In the genomic region with DNA sequence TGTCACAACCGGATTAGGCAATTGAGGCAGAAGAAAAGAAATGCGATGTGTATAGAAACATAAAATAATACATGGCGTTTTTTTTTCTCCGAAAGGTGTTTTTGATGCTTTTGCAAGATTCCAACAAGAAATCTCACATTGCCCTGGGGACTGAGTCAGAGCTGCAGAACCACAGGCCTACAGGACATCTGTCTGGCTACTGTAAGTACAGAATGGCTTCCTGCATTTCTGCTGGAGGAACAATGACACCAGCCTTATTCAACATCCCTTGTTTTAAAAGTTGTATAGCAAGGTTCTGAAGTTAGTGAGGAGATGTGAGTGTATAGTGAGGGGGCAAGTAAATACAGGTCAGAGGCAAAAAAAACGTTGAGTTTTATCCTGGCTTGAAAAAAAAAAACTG, we compare ENCODE assay signal across 19 cellular contexts.
DNase-seq lines count a peak whose midpoint lies in the region; TF ChIP-seq lines count a peak whose summit lies in the region.
"Had no signal": no experiment of that assay in that cellular context is flagged by ENCODE, and none has a peak within 500 bp of the region (broad histone marks: within the 10 kb centered on the region; RNA-seq: fewer than 3 reads in every experiment).

No MANE protein-coding gene starts in this region.

- H4K8ac ChIP-seq in mesenchymal stem cell (ENCODE audit: low read length) = no peak overlapping the region

- H2BK120ac ChIP-seq in mesenchymal stem cell (ENCODE audit: low read depth, low read length) = no peak overlapping the region

- H3K36me3 ChIP-seq in BLaER1 treated with 17β-estradiol and CSF1 and Interleukin-3, amounts not matched to agents 10 nM and 100 nM = no peaks in the 10 kb centered on the region
- H3K36me3 ChIP-seq in mesenchymal stem cell (ENCODE audit: control insufficient read depth in 1 of 2, insufficient read depth in 2 of 2, low read depth in 1 of 2, low read length in 2 of 2) = no peaks in the 10 kb centered on the region
- H3K36me3 ChIP-seq in SK-N-SH (replicated peaks in 1 of 2; ENCODE audit: control insufficient read depth in 1 of 2, insufficient read depth in 2 of 2, low read length in 1 of 2) = no peaks in the 10 kb centered on the region
- no peaks in the 10 kb centered on the region for H3K36me3 ChIP-seq in H7 (replicated peaks; ENCODE audit: control insufficient read depth, insufficient read depth, low read length)
- H3K36me3 ChIP-seq: ascending aorta, left ventricle myocardium inferior, uterus had no signal

- no peaks in the 10 kb centered on the region for H3K79me2 ChIP-seq in SK-N-SH (ENCODE audit: insufficient read depth)
- H3K79me2 ChIP-seq: hepatocyte had no signal

- H2AK5ac ChIP-seq in mesenchymal stem cell (ENCODE audit: low read length, severe bottlenecking) = no peak overlapping the region

- 91% methylated on average over 4 of the region's 5 CpGs for WGBS in mesenchymal stem cell
- 9% methylated on average over 5 of the region's 5 CpGs for WGBS in SK-N-SH (ENCODE audit: low lambda C conversion rate)

- no peak overlapping the region for H2BK5ac ChIP-seq in mesenchymal stem cell (ENCODE audit: low read depth, low read length, poor library complexity, severe bottlenecking)

- TF ChIP-seq RAD21 in SK-N-SH (IDR thresholded peaks at IDR 0.05; ENCODE audit: low read length) = no peak

- H4K91ac ChIP-seq in mesenchymal stem cell (ENCODE audit: low read length) = no peak overlapping the region

- no peak overlapping the region for H2BK12ac ChIP-seq in mesenchymal stem cell (ENCODE audit: low read length in 2 of 2)

- H3K23ac ChIP-seq in mesenchymal stem cell (ENCODE audit: low read length in 2 of 2) = no peak overlapping the region

- in situ Hi-C loops in astrocyte of the spinal cord (cut with HindIII; ENCODE audit: low sequenced_read_pairs) = no loop called here

- no peak overlapping the region for H3K4me3 ChIP-seq in BLaER1 treated with 17β-estradiol and CSF1 and Interleukin-3, amounts not matched to agents 10 nM and 100 nM
- H3K4me3 ChIP-seq in astrocyte of the spinal cord (ENCODE audit: low read depth, low read length) = no peak overlapping the region
- H3K4me3 ChIP-seq in mesenchymal stem cell (ENCODE audit: insufficient read depth in 1 of 2, low read depth in 1 of 2, low read length in 2 of 2) = no peak overlapping the region
- H3K4me3 ChIP-seq in SK-N-SH (ENCODE audit: low read depth in 2 of 2, low read length in 1 of 2) = no peak overlapping the region
- H3K4me3 ChIP-seq in H7 (ENCODE audit: insufficient read depth, low read depth, low read length) = no peak overlapping the region
- H3K4me3 ChIP-seq: ascending aorta, hepatocyte, left ventricle myocardium inferior, spleen, uterus had no signal

- H2AFZ ChIP-seq in mesenchymal stem cell (ENCODE audit: low read depth, low read length) (no peak overlapping the region), SK-N-SH (ENCODE audit: low read depth) (no peak overlapping the region)
- H2AFZ ChIP-seq: hepatocyte had no signal

- H3K27me3 ChIP-seq in BLaER1 treated with 17β-estradiol and CSF1 and Interleukin-3, amounts not matched to agents 10 nM and 100 nM = no peaks in the 10 kb centered on the region
- no peaks in the 10 kb centered on the region for H3K27me3 ChIP-seq in mesenchymal stem cell (ENCODE audit: control insufficient read depth in 1 of 2, insufficient read depth in 1 of 2, low read length in 2 of 2)
- H3K27me3 ChIP-seq in SK-N-SH (ENCODE audit: insufficient read depth) = no peaks in the 10 kb centered on the region
- H3K27me3 ChIP-seq in H7 (ENCODE audit: control insufficient read depth, insufficient read depth, low read length) = no peaks in the 10 kb centered on the region
- H3K27me3 ChIP-seq: ascending aorta, hepatocyte, spleen, uterus had no signal

- CTCF ChIA-PET in SK-N-SH (lab: Yijun Ruan, JAX) = no interaction called here

- no peak for TF ChIP-seq EP300 in SK-N-SH (IDR thresholded peaks at IDR 0.05; ENCODE audit: borderline replicate concordance in 1 of 2, low read depth in 1 of 2, low read length in 1 of 2)

- H3K18ac ChIP-seq in mesenchymal stem cell (ENCODE audit: low read depth in 1 of 2, low read length in 2 of 2) = no peak overlapping the region

- H3K4me1 ChIP-seq in BLaER1 treated with 17β-estradiol and CSF1 and Interleukin-3, amounts not matched to agents 10 nM and 100 nM = peaks cover 8 to 27% (median 22%) of the 10 kb centered on the region in 10 experiments
- H3K4me1 ChIP-seq in mesenchymal stem cell (ENCODE audit: control insufficient read depth, insufficient read depth, low read depth, low read length) (peaks cover 6% of the 10 kb centered on the region), SK-N-SH (ENCODE audit: control insufficient read depth in 1 of 2, insufficient read depth in 2 of 2, low read depth in 1 of 2, low read length in 1 of 2) (no peaks in the 10 kb centered on the region)
- H3K4me1 ChIP-seq: ascending aorta, left ventricle myocardium inferior, spleen, uterus had no signal

- no peak overlapping the region for H3K4ac ChIP-seq in mesenchymal stem cell (ENCODE audit: low read depth in 1 of 2, low read length in 2 of 2)

- POLR2A ChIA-PET in SK-N-SH (lab: Yijun Ruan, JAX) = no interaction called here

- H2BK15ac ChIP-seq in mesenchymal stem cell (ENCODE audit: low read depth, poor library complexity, severe bottlenecking) = no peak overlapping the region

- H3K9me2 ChIP-seq in SK-N-SH = no peaks in the 10 kb centered on the region

- H3F3A ChIP-seq in SK-N-SH (replicated peaks; ENCODE audit: insufficient read depth) = no peaks in the 10 kb centered on the region

- H3K4me2 ChIP-seq in BLaER1 treated with 17β-estradiol and CSF1 and Interleukin-3, amounts not matched to agents 10 nM and 100 nM = peak overlapping the region in 10 of 11 experiments; percentile 43 to 77 (median 56); a peak in 19 of 22 replicates
- H3K4me2 ChIP-seq in mesenchymal stem cell (ENCODE audit: low read length, poor library complexity, severe bottlenecking) = no peak overlapping the region
- H3K4me2 ChIP-seq in SK-N-SH = no peak overlapping the region
- H3K4me2 ChIP-seq: hepatocyte had no signal

- no peak overlapping the region for H3K27ac ChIP-seq in BLaER1 treated with 17β-estradiol and CSF1 and Interleukin-3, amounts not matched to agents 10 nM and 100 nM
- H3K27ac ChIP-seq in mesenchymal stem cell (ENCODE audit: low read length, poor library complexity, severe bottlenecking) (peak overlapping the region; percentile 59), SK-N-SH (ENCODE audit: low read depth in 2 of 2, low read length in 1 of 2) (no peak overlapping the region)
- H3K27ac ChIP-seq: ascending aorta, hepatocyte, left ventricle myocardium inferior, spleen, uterus had no signal

- no peak overlapping the region for H3K14ac ChIP-seq in mesenchymal stem cell (ENCODE audit: low read length in 2 of 2)

- no peak for TF ChIP-seq CTCF in astrocyte of the spinal cord (IDR thresholded peaks at IDR 0.05; ENCODE audit: low read depth, low read length)
- no peak for TF ChIP-seq CTCF in SK-N-SH (IDR thresholded peaks at IDR 0.05)

- DNase-seq in LHCN-M2 (ENCODE audit: low read depth) (peak; percentile 81), astrocyte of the spinal cord (ENCODE audit: low read depth, low spot score) (peak; percentile 32), mesenchymal stem cell (no peak), HUDEP-2 (lab: John Stamatoyannopoulos, UW; ENCODE audit: unreplicated experiment in 76 of 76) (no peak), SK-N-SH (no peak), H7 (no peak), OCI-M1 (lab: John Stamatoyannopoulos, UW) (no peak)
- DNase-seq: activated CD4-positive, alpha-beta T cell treated with anti-CD3 and anti-CD28 coated beads, Interleukin-2, amount 50 U/mL, for 4 hours; foreskin fibroblast; Kasumi-1; left ventricle myocardium inferior; NCI-H1048; NCI-H1694 treated with DMSO at 0.1 percent for 48 hours; spleen; stimulated activated CD4-positive, alpha-beta T cell treated with anti-CD3 and anti-CD28 coated beads, Interleukin-2, amount 100 ng/mL, for 48 hours; uterus had no signal

- no peaks in the 10 kb centered on the region for H3K9me3 ChIP-seq in BLaER1 treated with 17β-estradiol and CSF1 and Interleukin-3, amounts not matched to agents 10 nM and 100 nM (replicated peaks in 1 of 11)
- H3K9me3 ChIP-seq in mesenchymal stem cell (ENCODE audit: control insufficient read depth, low read length) = no peaks in the 10 kb centered on the region
- no peaks in the 10 kb centered on the region for H3K9me3 ChIP-seq in SK-N-SH
- H3K9me3 ChIP-seq: ascending aorta, left ventricle myocardium inferior, spleen, uterus had no signal

- no peaks in the 10 kb centered on the region for H4K20me1 ChIP-seq in BLaER1 treated with 17β-estradiol and CSF1 and Interleukin-3, amounts not matched to agents 10 nM and 100 nM
- H4K20me1 ChIP-seq in SK-N-SH (ENCODE audit: insufficient read depth) = no peaks in the 10 kb centered on the region

- no peak overlapping the region for H3K9ac ChIP-seq in BLaER1 treated with 17β-estradiol and CSF1 and Interleukin-3, amounts not matched to agents 10 nM and 100 nM
- H3K9ac ChIP-seq in mesenchymal stem cell (ENCODE audit: low read length) = no peak overlapping the region
- H3K9ac ChIP-seq in SK-N-SH = no peak overlapping the region

- H3K79me1 ChIP-seq in mesenchymal stem cell (replicated peaks; ENCODE audit: low read length, poor library complexity, severe bottlenecking) = no peaks in the 10 kb centered on the region

TF ChIP-seq in SK-N-SH, 30 proteins besides CTCF, POLR2A, EP300 and RAD21:
- no peak for TF ChIP-seq SMC3 (IDR thresholded peaks at IDR 0.05; ENCODE audit: low read depth, low read length)
TF ChIP-seq in SK-N-SH: peak in this region for 0.

Comparison
In these comparisons a context has a peak if more than half of its experiments do, and no peak if none do; other contexts are left out.
1. H3K4me2 ChIP-seq: peak in BLaER1 treated with 17β-estradiol and CSF1 and Interleukin-3, amounts not matched to agents 10 nM and 100 nM (10 of 11); none in mesenchymal stem cell (single experiment) and SK-N-SH (single experiment).
2. DNase-seq: peak in LHCN-M2 (single experiment) and astrocyte of the spinal cord (single experiment); none in mesenchymal stem cell (single experiment), HUDEP-2 (0 of 76), SK-N-SH (single experiment), H7 (single experiment) and OCI-M1 (single experiment).